ENCODE assay signal across 8 cellular contexts in the genomic region with DNA sequence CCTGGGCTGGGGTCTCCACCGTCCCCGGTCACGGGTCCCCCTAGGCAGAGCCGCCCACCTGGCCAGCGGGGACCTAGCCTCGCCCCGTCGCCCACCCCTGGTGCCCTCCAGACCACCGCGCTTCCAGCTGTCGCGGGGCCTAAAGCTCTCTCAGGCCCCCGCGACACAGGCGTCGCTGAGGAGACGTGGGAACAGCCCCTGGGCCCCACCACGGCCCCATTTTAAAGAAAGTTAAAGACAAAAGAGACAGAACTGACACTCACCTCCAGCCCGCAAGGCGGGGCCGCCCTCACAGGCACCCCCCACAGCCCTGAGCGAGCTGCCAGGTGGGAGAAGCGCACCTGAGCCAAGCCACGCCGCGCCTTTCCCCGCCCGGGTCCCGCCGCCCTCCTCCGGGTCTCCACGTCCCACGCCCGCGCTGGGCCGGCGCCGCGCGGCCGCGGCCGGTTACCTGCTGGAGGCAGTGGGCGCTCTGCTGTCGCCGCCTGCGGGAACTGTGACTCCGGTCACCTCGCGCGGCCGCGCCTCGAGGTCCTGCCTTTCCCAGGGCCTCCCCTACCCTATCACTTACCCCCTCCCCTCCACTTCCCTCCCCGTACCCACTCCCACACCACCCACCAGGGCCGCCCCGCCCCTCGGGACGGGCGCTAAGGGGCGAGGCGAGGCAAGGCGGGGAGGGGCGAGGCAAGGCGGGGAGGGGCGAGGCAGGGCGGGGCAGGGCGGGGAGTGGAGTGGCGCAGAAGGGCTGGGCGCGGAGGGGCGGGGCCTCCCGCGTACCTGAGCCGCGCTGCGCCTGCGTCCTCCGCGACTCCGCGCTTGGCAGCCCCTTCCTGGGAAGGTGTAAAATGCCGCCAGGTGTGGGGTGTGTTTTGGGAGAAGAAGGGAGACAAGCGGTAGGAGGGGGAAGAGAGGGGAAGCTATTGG. TPM values are rescaled to one million over a fixed set of nuclear protein-coding genes. Genes with fewer than 3 reads are reported as not detected.
DNase-seq lines count a peak whose midpoint lies in the region; ATAC-seq, FAIRE-seq and TF ChIP-seq lines count a peak whose summit lies in the region.

No MANE protein-coding gene starts in this region.

- ATAC-seq in HG02623 (IDR thresholded peaks at IDR 0.05; ENCODE audit: unreplicated experiment) (peak; percentile 59), HG02678 (IDR thresholded peaks at IDR 0.05; ENCODE audit: unreplicated experiment) (no peak)
- ATAC-seq in activated CD8-positive, alpha-beta T cell treated with anti-CD3 and anti-CD28 coated beads, Interleukin-2, amount 10 ng/mL, durations not matched to agents 7 days and 5 days, result peak; percentile 92
- ATAC-seq in stimulated activated naive CD8-positive, alpha-beta T cell treated with anti-CD3 and anti-CD28 coated beads, Interleukin-15, Interleukin-2, amounts not matched to agents 100 U/mL and 50 U/mL, for 24 hours, result peak; percentile 97

- H3K4me1 ChIP-seq in endothelial cell of umbilical vein (ENCODE audit: control insufficient read depth, extremely low read depth, insufficient read depth, low read length), result no peaks in the 10 kb centered on the region

- TF ChIP-seq CTCF in endothelial cell of umbilical vein (IDR thresholded peaks at IDR 0.05; ENCODE audit: extremely low read depth in 1 of 2, insufficient read depth in 1 of 2, low read depth in 1 of 2, low read length in 2 of 2) (no peak), nephron (IDR thresholded peaks at IDR 0.05; ENCODE audit: unreplicated experiment in 3 of 3) (no peak)

- POLR2A ChIA-PET in activated CD8-positive, alpha-beta T cell treated with anti-CD3 and anti-CD28 coated beads, Interleukin-2, amount 10 ng/mL, durations not matched to agents 7 days and 5 days (lab: Charles Lee), result interaction anchor here (1.2 kb wide), 1 partner anchor 818 kb away, joined by 3 read pairs; no protein-coding TSS in a partner anchor
- POLR2A ChIA-PET in endothelial cell of umbilical vein (lab: Charles Lee), result no interaction called here

- no peaks in the 10 kb centered on the region for H3K9me3 ChIP-seq in endothelial cell of umbilical vein (replicated peaks; ENCODE audit: control insufficient read depth, insufficient read depth, low read length)

- H3K9ac ChIP-seq in endothelial cell of umbilical vein (replicated peaks; ENCODE audit: extremely low read depth, insufficient read depth, low read length), result no peak overlapping the region

- H3K27ac Mint-ChIP-seq in activated CD8-positive, alpha-beta T cell treated with anti-CD3 and anti-CD28 coated beads, Interleukin-2, amount 10 ng/mL, durations not matched to agents 7 days and 5 days, result peak overlapping the region; percentile 69
- H3K27ac Mint-ChIP-seq in nephron, result no peak overlapping the region

- no peak for TF ChIP-seq POLR2A in endothelial cell of umbilical vein (IDR thresholded peaks at IDR 0.05; ENCODE audit: low read depth, low read length)

- no peaks in the 10 kb centered on the region for H4K20me1 ChIP-seq in endothelial cell of umbilical vein (replicated peaks; ENCODE audit: control insufficient read depth, extremely low read depth, insufficient read depth, low read length)

- no peaks in the 10 kb centered on the region for H3K9me1 ChIP-seq in endothelial cell of umbilical vein (replicated peaks; ENCODE audit: control insufficient read depth, extremely low read depth, insufficient read depth, low read length)

- DNase-seq in GDM1 (lab: John Stamatoyannopoulos, UW), result peak; percentile 23
- peak; percentile 98 for DNase-seq in NCI-H2171 (lab: John Stamatoyannopoulos, UW)
- peak; percentile 86 for DNase-seq in activated CD8-positive, alpha-beta T cell treated with anti-CD3 and anti-CD28 coated beads, Interleukin-2, amount 10 ng/mL, durations not matched to agents 7 days and 5 days
- no peak for DNase-seq in endothelial cell of umbilical vein (ENCODE audit: low read depth, low spot score)
- peak; percentile 92 for DNase-seq in stimulated activated naive CD8-positive, alpha-beta T cell treated with anti-CD3 and anti-CD28 coated beads, Interleukin-15, Interleukin-2, amounts not matched to agents 100 U/mL and 50 U/mL, for 24 hours

- no peaks in the 10 kb centered on the region for H3K36me3 ChIP-seq in endothelial cell of umbilical vein (ENCODE audit: control insufficient read depth in 2 of 2, extremely low read depth in 1 of 2, insufficient read depth in 2 of 2, low read length in 2 of 2)

- intact Hi-C loops in endothelial cell of umbilical vein (cut with micrococcal nuclease), result loop anchor here (5.0 kb wide), 1 partner anchor 161 kb away; no protein-coding TSS in a partner anchor

- H3K4me2 ChIP-seq in endothelial cell of umbilical vein (ENCODE audit: insufficient read depth, low read length), result peak overlapping the region; percentile 40

- no peaks in the 10 kb centered on the region for H3K79me2 ChIP-seq in endothelial cell of umbilical vein (ENCODE audit: control insufficient read depth, insufficient read depth, low read length)

- no peak overlapping the region for H3K27ac ChIP-seq in endothelial cell of umbilical vein (ENCODE audit: insufficient read depth, low read depth, low read length)

- dilution Hi-C loops in endothelial cell of umbilical vein (cut with MboI; ENCODE audit: extremely low pct_ligation_motif_present, low sequenced_read_pairs), result no loop called here

- peaks cover 46% of the 10 kb centered on the region for H3K36me3 Mint-ChIP-seq in activated CD8-positive, alpha-beta T cell treated with anti-CD3 and anti-CD28 coated beads, Interleukin-2, amount 10 ng/mL, durations not matched to agents 7 days and 5 days (ENCODE audit: low read depth)
- no peaks in the 10 kb centered on the region for H3K36me3 Mint-ChIP-seq in nephron (ENCODE audit: low read depth)

- H3K4me3 Mint-ChIP-seq in activated CD8-positive, alpha-beta T cell treated with anti-CD3 and anti-CD28 coated beads, Interleukin-2, amount 10 ng/mL, durations not matched to agents 7 days and 5 days, result peak overlapping the region; percentile 88
- H3K4me3 Mint-ChIP-seq in nephron, result peak overlapping the region; percentile 84 to 86 (median 85)

- H3K4me3 ChIP-seq in endothelial cell of umbilical vein (replicated peaks in 1 of 3; ENCODE audit: insufficient read depth in 1 of 3, low read depth in 1 of 3, low read length in 3 of 3), result no peak overlapping the region

- peaks cover 18% of the 10 kb centered on the region for H3K27me3 Mint-ChIP-seq in activated CD8-positive, alpha-beta T cell treated with anti-CD3 and anti-CD28 coated beads, Interleukin-2, amount 10 ng/mL, durations not matched to agents 7 days and 5 days (ENCODE audit: low read depth)
- peaks cover 80% of the 10 kb centered on the region for H3K27me3 Mint-ChIP-seq in nephron (ENCODE audit: low read depth)

- H3K4me1 Mint-ChIP-seq in activated CD8-positive, alpha-beta T cell treated with anti-CD3 and anti-CD28 coated beads, Interleukin-2, amount 10 ng/mL, durations not matched to agents 7 days and 5 days (ENCODE audit: low read depth), result peaks cover 57% of the 10 kb centered on the region
- no peaks in the 10 kb centered on the region for H3K4me1 Mint-ChIP-seq in nephron

- H2AFZ ChIP-seq in endothelial cell of umbilical vein (ENCODE audit: low read depth, low read length), result peak overlapping the region; percentile 52

- BruUV-seq in endothelial cell of umbilical vein (replicated peaks; lab: Mats Ljungman, UMichigan), result no TSS peak

- no peak for FAIRE-seq in endothelial cell of umbilical vein (lab: Jason Lieb, UNC)

- H3K27me3 ChIP-seq in endothelial cell of umbilical vein (ENCODE audit: control insufficient read depth in 2 of 2, insufficient read depth in 2 of 2, low read length in 2 of 2), result peaks cover 22 to 46% of the 10 kb centered on the region in 2 experiments

- peaks cover 3% of the 10 kb centered on the region for H3K9me3 Mint-ChIP-seq in activated CD8-positive, alpha-beta T cell treated with anti-CD3 and anti-CD28 coated beads, Interleukin-2, amount 10 ng/mL, durations not matched to agents 7 days and 5 days (ENCODE audit: insufficient read depth)
- peaks cover 9% of the 10 kb centered on the region for H3K9me3 Mint-ChIP-seq in nephron

- CTCF ChIA-PET in activated CD8-positive, alpha-beta T cell treated with anti-CD3 and anti-CD28 coated beads, Interleukin-2, amount 10 ng/mL, durations not matched to agents 7 days and 5 days (lab: Charles Lee), result interaction anchor here (1.0 to 1.9 kb wide), 7 partner anchors 10 to 161 kb away, joined by 3 to 12 read pairs (median 4); no protein-coding TSS in a partner anchor
- CTCF ChIA-PET in endothelial cell of umbilical vein (lab: Charles Lee), result interaction anchor here (1.0 to 1.5 kb wide), 3 partner anchors 10 to 88 kb away, joined by 3 to 4 read pairs (median 3); no protein-coding TSS in a partner anchor

TF ChIP-seq in endothelial cell of umbilical vein, 7 proteins besides CTCF, POLR2A, EP300 and RAD21:
- TF ChIP-seq, protein P1, sequence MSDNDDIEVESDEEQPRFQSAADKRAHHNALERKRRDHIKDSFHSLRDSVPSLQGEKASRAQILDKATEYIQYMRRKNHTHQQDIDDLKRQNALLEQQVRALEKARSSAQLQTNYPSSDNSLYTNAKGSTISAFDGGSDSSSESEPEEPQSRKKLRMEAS (IDR thresholded peaks at IDR 0.05; ENCODE audit: insufficient read depth, insufficient read length), result no peak
- peak; percentile 94 for TF ChIP-seq EZH2 (IDR thresholded peaks at IDR 0.05; ENCODE audit: borderline replicate concordance, low read depth, low read length, severe bottlenecking)

RNA-seq across cellular contexts. Expression of a gene that starts 31.2 kb away (rescaled TPM):
- total RNA-seq in activated CD8-positive, alpha-beta T cell treated with anti-CD3 and anti-CD28 coated beads, Interleukin-2, amount 10 ng/mL, durations not matched to agents 7 days and 5 days, result 100 to 1,000 TPM; 119 to 120 TPM
- 0.40 TPM in 1 of 2 replicates, not detected in the other for total RNA-seq in endothelial cell of umbilical vein
- polyA plus RNA-seq in endothelial cell of umbilical vein, result 0.08 TPM in 1 of 2 replicates, not detected in the other
- polyA plus RNA-seq in endothelial cell of umbilical vein (2011; cell fraction: cytosol; rRNA removed), result not detected in 2 replicates
- polyA plus RNA-seq in endothelial cell of umbilical vein (2011; cell fraction: nucleus; rRNA removed), result 0.07 and 0.18 TPM in 2 replicates
- not detected in 2 replicates for polyA plus RNA-seq in endothelial cell of umbilical vein (2012)
- polyA minus RNA-seq in endothelial cell of umbilical vein, result 1.3 and 1.4 TPM in 2 replicates
- 9.2 TPM for polyA minus RNA-seq in endothelial cell of umbilical vein (2011; cell fraction: cytosol; rRNA and poly(A)+ RNA removed)
- 0.43 and 1.2 TPM in 2 replicates for polyA minus RNA-seq in endothelial cell of umbilical vein (2011; cell fraction: nucleus; rRNA and poly(A)+ RNA removed)

Comparison
In these comparisons a context has a peak if more than half of its experiments do, and no peak if none do; other contexts are left out.
1. RNA of a gene that starts 31.2 kb away (total RNA-seq): 119 to 120 TPM in activated CD8-positive, alpha-beta T cell treated with anti-CD3 and anti-CD28 coated beads, Interleukin-2, amount 10 ng/mL, durations not matched to agents 7 days and 5 days; 0.40 TPM in endothelial cell of umbilical vein; every median in the first group is over 10 times any median in the second.